In the genomic region with DNA sequence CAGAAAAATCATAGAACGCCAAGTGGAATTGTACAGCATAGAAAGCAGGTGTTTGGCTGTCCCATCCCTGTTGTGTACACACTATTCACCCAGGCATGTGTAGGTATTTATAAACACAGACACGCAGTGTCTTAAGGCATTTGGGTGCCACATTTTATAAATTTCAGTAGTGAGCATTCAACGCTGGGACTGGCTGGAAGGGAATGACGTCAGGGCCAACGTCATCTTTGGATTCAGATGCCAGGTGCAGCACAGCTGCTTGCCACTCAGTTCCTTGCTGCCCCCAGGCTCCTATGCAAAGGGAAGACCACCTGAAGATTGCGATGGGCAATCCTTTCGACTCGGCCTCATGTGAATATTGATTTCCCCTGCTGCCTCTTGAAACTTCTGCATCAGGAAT, we compare ENCODE assay signal across 31 cellular contexts.
"Had no signal": no experiment of that assay in that cellular context is flagged by ENCODE, and none has a peak within 500 bp of the region (broad histone marks: within the 10 kb centered on the region; RNA-seq: fewer than 3 reads in every experiment).

No MANE protein-coding gene starts in this region.

- H3K27me3 Mint-ChIP-seq: naive thymus-derived CD4-positive, alpha-beta T cell; stimulated activated memory B cell treated with anti-CD40 and anti-IgM and Interleukin-4, amounts not matched to agents 10 μg/mL and 1 μg/mL and 100 μg/mL, for 72 hours; stimulated activated naive CD8-positive, alpha-beta T cell treated with anti-CD3 and anti-CD28 coated beads, Interleukin-15, amount 100 ng/mL, for 72 hours; type B pancreatic cell had no signal

- H2AFZ ChIP-seq: parathyroid adenoma had no signal

- H3K4me3 Mint-ChIP-seq: naive thymus-derived CD4-positive, alpha-beta T cell; natural killer cell; nephron; stimulated activated memory B cell treated with anti-CD40 and anti-IgM and Interleukin-4, amounts not matched to agents 10 μg/mL and 1 μg/mL and 100 μg/mL, for 72 hours; stimulated activated naive CD8-positive, alpha-beta T cell treated with anti-CD3 and anti-CD28 coated beads, Interleukin-15, amount 100 ng/mL, for 72 hours; type B pancreatic cell had no signal

- H3K36me3 ChIP-seq: ovary, spleen, suprapubic skin, tibial artery, transverse colon, upper lobe of right lung, uterus had no signal

- H3K9me3 Mint-ChIP-seq: nephron; stimulated activated memory B cell treated with anti-CD40 and anti-IgM and Interleukin-4, amounts not matched to agents 10 μg/mL and 1 μg/mL and 100 μg/mL, for 72 hours; stimulated activated naive CD8-positive, alpha-beta T cell treated with anti-CD3 and anti-CD28 coated beads, Interleukin-15, amount 100 ng/mL, for 72 hours; type B pancreatic cell had no signal

- H3K9me3 ChIP-seq: ovary, psoas muscle, testis, tibial artery, upper lobe of right lung, uterus had no signal

- H3K27me3 ChIP-seq: ovary, spleen, suprapubic skin, testis, tibial artery, transverse colon, upper lobe of right lung, uterus had no signal

- H3K27ac ChIP-seq: ovary, parathyroid adenoma, psoas muscle, skin epidermis, spleen, suprapubic skin, testis, tibial artery, transverse colon, upper lobe of right lung, uterus had no signal

- H3K9ac ChIP-seq: parathyroid adenoma had no signal

- ATAC-seq: naive thymus-derived CD4-positive, alpha-beta T cell; natural killer cell; right cardiac atrium; sciatic nerve; stimulated activated memory B cell treated with anti-CD40 and anti-IgM and Interleukin-4, amounts not matched to agents 10 μg/mL and 1 μg/mL and 100 μg/mL, for 72 hours; stimulated activated naive CD8-positive, alpha-beta T cell treated with anti-CD3 and anti-CD28 coated beads, Interleukin-15, amount 100 ng/mL, for 72 hours; stimulated activated naive CD8-positive, alpha-beta T cell treated with anti-CD3 and anti-CD28 coated beads, Interleukin-15, Interleukin-2, amounts not matched to agents 100 U/mL and 50 U/mL, for 24 hours; upper lobe of right lung had no signal

- H3K4me2 ChIP-seq: smooth muscle cell had no signal

- H3K27ac Mint-ChIP-seq: naive thymus-derived CD4-positive, alpha-beta T cell; natural killer cell; nephron; progenitor cell of endocrine pancreas; stimulated activated memory B cell treated with anti-CD40 and anti-IgM and Interleukin-4, amounts not matched to agents 10 μg/mL and 1 μg/mL and 100 μg/mL, for 72 hours; stimulated activated naive CD8-positive, alpha-beta T cell treated with anti-CD3 and anti-CD28 coated beads, Interleukin-15, amount 100 ng/mL, for 72 hours; type B pancreatic cell had no signal

- H3K4me3 ChIP-seq: ovary, psoas muscle, skin epidermis, smooth muscle cell, spleen, suprapubic skin, testis, tibial artery, transverse colon, upper lobe of right lung, uterus had no signal

- H3K79me2 ChIP-seq: parathyroid adenoma had no signal

- H3K4me1 Mint-ChIP-seq: naive thymus-derived CD4-positive, alpha-beta T cell; natural killer cell; stimulated activated memory B cell treated with anti-CD40 and anti-IgM and Interleukin-4, amounts not matched to agents 10 μg/mL and 1 μg/mL and 100 μg/mL, for 72 hours; stimulated activated naive CD8-positive, alpha-beta T cell treated with anti-CD3 and anti-CD28 coated beads, Interleukin-15, amount 100 ng/mL, for 72 hours had no signal

- DNase-seq: naive thymus-derived CD4-positive, alpha-beta T cell; natural killer cell; occipital lobe; ovary; posterior cingulate gyrus; psoas muscle; right cardiac atrium; spleen; stimulated activated CD4-positive, alpha-beta T cell treated with anti-CD3 and anti-CD28 coated beads, Interleukin-12 subunit alpha, Interleukin-12 subunit beta, amount 100 ng/mL, for 4 hours; stimulated activated CD4-positive, alpha-beta T cell treated with anti-CD3 and anti-CD28 coated beads, Interleukin-1b, Interleukin-23, amount 100 ng/mL, for 48 hours; stimulated activated CD4-positive, alpha-beta T cell treated with anti-CD3 and anti-CD28 coated beads, Interleukin-4, amount 100 ng/mL, for 1 hour; stimulated activated CD4-positive, alpha-beta T cell treated with anti-CD3 and anti-CD28 coated beads, Interleukin-4, amount 100 ng/mL, for 4 hours; stimulated activated CD8-positive, alpha-beta memory T cell treated with anti-CD3 and anti-CD28 coated beads, Interleukin-4, amount 100 ng/mL, for 48 hours; stimulated activated naive CD4-positive, alpha-beta T cell; stimulated activated naive CD8-positive, alpha-beta T cell treated with anti-CD3 and anti-CD28 coated beads, Interleukin-15, amount 100 ng/mL, for 72 hours; stimulated activated naive CD8-positive, alpha-beta T cell treated with anti-CD3 and anti-CD28 coated beads, Interleukin-15, Interleukin-2, amounts not matched to agents 100 U/mL and 50 U/mL, for 24 hours; substantia nigra; testis; tibial artery; transverse colon; upper lobe of right lung; uterus had no signal

- H3K4me1 ChIP-seq: parathyroid adenoma, psoas muscle, spleen, suprapubic skin, testis, tibial artery, transverse colon, upper lobe of right lung, uterus had no signal

- H3K36me3 Mint-ChIP-seq: naive thymus-derived CD4-positive, alpha-beta T cell; natural killer cell; stimulated activated memory B cell treated with anti-CD40 and anti-IgM and Interleukin-4, amounts not matched to agents 10 μg/mL and 1 μg/mL and 100 μg/mL, for 72 hours; type B pancreatic cell had no signal
